In the genomic region with DNA sequence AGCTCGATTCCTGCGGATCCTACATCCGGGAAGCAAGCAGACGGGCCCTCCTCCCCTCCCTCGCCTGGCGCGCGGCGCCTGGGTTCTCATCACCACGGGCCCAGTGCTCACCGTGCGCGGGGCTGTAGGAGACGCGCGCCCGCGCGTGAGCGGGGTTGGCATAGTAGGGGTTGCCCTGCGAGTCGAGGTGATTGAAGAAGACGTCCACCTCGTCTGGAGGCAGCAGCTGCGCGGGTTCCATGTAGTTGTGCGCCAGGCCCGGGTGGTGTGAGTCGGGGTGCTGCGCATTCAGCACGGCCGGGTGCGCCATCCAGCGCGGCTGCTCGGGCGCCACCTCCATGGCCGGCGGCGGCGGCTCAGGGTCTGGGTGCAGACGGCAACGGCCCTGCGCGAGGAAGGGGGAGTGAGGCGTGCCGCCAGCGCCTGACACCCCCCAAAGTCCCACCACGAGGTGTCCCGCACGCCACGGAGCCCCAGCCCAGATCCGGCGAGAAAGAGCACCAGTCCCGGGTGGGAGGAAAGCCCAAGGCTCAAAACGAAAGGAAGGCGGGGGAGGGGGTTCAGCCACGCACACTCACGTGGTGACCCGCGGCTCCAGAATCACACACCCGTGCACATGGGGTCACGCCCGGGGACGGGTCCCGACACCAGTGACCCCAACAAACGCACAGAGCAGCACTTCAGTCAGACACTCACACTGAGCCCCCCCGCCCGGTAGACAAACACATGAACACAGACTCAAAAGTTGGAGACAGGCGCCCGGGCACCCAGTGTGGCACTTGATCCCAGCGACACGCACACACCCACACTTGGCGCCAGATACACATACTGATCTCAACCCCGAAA, we compare ENCODE assay signal across 8 cellular contexts. TPM values are rescaled to one million over a fixed set of nuclear protein-coding genes. Genes with fewer than 3 reads are reported as not detected.
DNase-seq lines count a peak whose midpoint lies in the region; ATAC-seq, FAIRE-seq and TF ChIP-seq lines count a peak whose summit lies in the region.

No MANE protein-coding gene starts in this region.

- no peak overlapping the region for H4K91ac ChIP-seq in H1 (replicated peaks; ENCODE audit: insufficient read length, low read length)

- peaks cover 15 to 21% of the 10 kb centered on the region in 2 experiments for H4K20me1 ChIP-seq in H1 (replicated peaks in 1 of 2; ENCODE audit: control insufficient read depth in 1 of 2, insufficient read depth in 2 of 2, low read length in 2 of 2)

- H3K4me3 ChIP-seq in SJCRH30 (peak overlapping the region; percentile 81), H1 (ENCODE audit: extremely low read depth in 1 of 4, insufficient read depth in 2 of 4, low read depth in 3 of 4, low read length in 4 of 4) (peak overlapping the region; percentile 6 to 63 (median 20); a peak in 6 of 8 replicates)
- H3K4me3 ChIP-seq in naive thymus-derived CD4-positive, alpha-beta T cell (ENCODE audit: low read length), result peak overlapping the region; percentile 35

- TF ChIP-seq EP300 in H1 (IDR thresholded peaks at IDR 0.05; ENCODE audit: borderline replicate concordance in 1 of 2, low read depth in 2 of 2, low read length in 2 of 2), result no peak

- no peaks in the 10 kb centered on the region for H3K36me3 Mint-ChIP-seq in naive thymus-derived CD4-positive, alpha-beta T cell

- POLR2A ChIA-PET in H1 (lab: Charles Lee; ENCODE audit: partially characterized antibody), result interaction anchor here (1.2 to 1.4 kb wide), 2 partner anchors 10 to 54 kb away, joined by 4 to 6 read pairs; no protein-coding TSS in a partner anchor
- POLR2A ChIA-PET in naive thymus-derived CD4-positive, alpha-beta T cell (lab: Charles Lee), result no interaction called here

- H3K4me1 Mint-ChIP-seq in naive thymus-derived CD4-positive, alpha-beta T cell, result peaks cover 20 to 57% (median 35%) of the 10 kb centered on the region in 7 donors

- no peak overlapping the region for H2BK120ac ChIP-seq in H1 (replicated peaks; ENCODE audit: low read depth, low read length)

- H3K9me3 Mint-ChIP-seq in naive thymus-derived CD4-positive, alpha-beta T cell, result peaks cover 0 to 1% (median 0%) of the 10 kb centered on the region in 11 donors

- CTCF ChIA-PET in H1 (lab: Charles Lee; ENCODE audit: partially characterized antibody), result interaction anchor here (0.6 to 7.9 kb wide), 8 partner anchors 9 to 485 kb away, joined by 3 to 42 read pairs (median 6); no protein-coding TSS in a partner anchor
- CTCF ChIA-PET in naive thymus-derived CD4-positive, alpha-beta T cell (lab: Charles Lee), result no interaction called here

- H3K4ac ChIP-seq in H1 (replicated peaks; ENCODE audit: insufficient read length, low read depth, low read length), result peak overlapping the region; percentile 94

- no peak overlapping the region; the same call in 1 of the 2 replicates for H3K18ac ChIP-seq in H1 (ENCODE audit: extremely low read depth, low read length)

- peak; percentile 41 to 67 for DNase-seq in NCI-H2081 (lab: John Stamatoyannopoulos, UW)
- no peak for DNase-seq in NCI-H2081 treated with DMSO at 0.1 percent for 48 hours (lab: John Stamatoyannopoulos, UW)
- DNase-seq in SJCRH30, result peak in 1 of 2 experiments; percentile 63
- no peak for DNase-seq in H1 (ENCODE audit: low read depth in 1 of 2, low spot score in 2 of 2)
- DNase-seq in naive thymus-derived CD4-positive, alpha-beta T cell, result peak in 3 of 9 donors; percentile 22 to 38 (median 30)
- no peak for DNase-seq in HK-2 (ENCODE audit: unreplicated experiment)

- H3K56ac ChIP-seq in H1 (replicated peaks; ENCODE audit: insufficient read length, low read depth, low read length), result no peak overlapping the region

- H3K36me3 ChIP-seq in SJCRH30 (peaks cover 22% of the 10 kb centered on the region), H1 (ENCODE audit: control insufficient read depth in 2 of 4, insufficient read depth in 4 of 4, low read length in 3 of 4) (peaks cover 0 to 12% (median 0%) of the 10 kb centered on the region in 4 experiments; a peak in 1 of 8 replicates)
- H3K36me3 ChIP-seq in naive thymus-derived CD4-positive, alpha-beta T cell (ENCODE audit: control insufficient read depth in 2 of 3, insufficient read depth in 3 of 3, low read length in 3 of 3), result no peaks in the 10 kb centered on the region

- H3K4me2 ChIP-seq in H1 (ENCODE audit: insufficient read depth in 1 of 2, low read depth in 2 of 2, low read length in 2 of 2), result peak overlapping the region; percentile 63 to 95

- no peak for TF ChIP-seq CTCF in H1 (IDR thresholded peaks at IDR 0.05; ENCODE audit: control extremely low read depth in 1 of 3, insufficient read depth in 1 of 3, low read depth in 1 of 3, low read length in 3 of 3)

- no peak overlapping the region for H2AFZ ChIP-seq in H1 (ENCODE audit: low read length)

- H2BK20ac ChIP-seq in H1 (ENCODE audit: low read length), result 0 out of 2 replicates have a peak overlapping the region, but pooled peaks have one; percentile 48

- intact Hi-C loops in naive thymus-derived CD4-positive, alpha-beta T cell (cut with micrococcal nuclease), result loop anchor here (2.0 to 5.0 kb wide), 2 partner anchors 40 to 60 kb away; no protein-coding TSS in a partner anchor

- no peak for TF ChIP-seq POLR2A in H1 (IDR thresholded peaks at IDR 0.05; ENCODE audit: control extremely low read depth in 1 of 2, low read depth in 2 of 2, low read length in 2 of 2)

- H3K23ac ChIP-seq in H1 (ENCODE audit: insufficient read length), result no peak overlapping the region

- no peaks in the 10 kb centered on the region for H3K79me2 ChIP-seq in H1 (ENCODE audit: control insufficient read depth in 1 of 2, insufficient read depth in 2 of 2, low read length in 2 of 2)

- ATAC-seq in naive thymus-derived CD4-positive, alpha-beta T cell, result peak; percentile 18
- ATAC-seq in GM21825 (IDR thresholded peaks at IDR 0.05; ENCODE audit: unreplicated experiment), result no peak
- ATAC-seq in GM19397 (IDR thresholded peaks at IDR 0.05; ENCODE audit: unreplicated experiment), result no peak

- H3K27me3 ChIP-seq in SJCRH30 (no peaks in the 10 kb centered on the region), H1 (replicated peaks in 1 of 4; ENCODE audit: control insufficient read depth in 3 of 4, extremely low read depth in 1 of 4, insufficient read depth in 3 of 4, low read length in 3 of 4) (peaks cover 87 to 100% (median 99%) of the 10 kb centered on the region in 4 experiments)
- H3K27me3 ChIP-seq in naive thymus-derived CD4-positive, alpha-beta T cell (ENCODE audit: control insufficient read depth in 2 of 2, insufficient read depth in 2 of 2, low read length in 2 of 2), result peaks cover 16 to 50% of the 10 kb centered on the region in 2 donors

- H3K4me3 Mint-ChIP-seq in naive thymus-derived CD4-positive, alpha-beta T cell, result peak overlapping the region; percentile 87 to 97 (median 90)

- H3K4me1 ChIP-seq in SJCRH30, result peaks cover 37% of the 10 kb centered on the region
- peaks cover 8 to 83% (median 55%) of the 10 kb centered on the region in 4 experiments for H3K4me1 ChIP-seq in H1 (replicated peaks in 1 of 4; ENCODE audit: control insufficient read depth in 3 of 4, insufficient read depth in 4 of 4, low read length in 3 of 4)
- peaks cover 11 to 56% of the 10 kb centered on the region in 2 donors for H3K4me1 ChIP-seq in naive thymus-derived CD4-positive, alpha-beta T cell (ENCODE audit: control insufficient read depth in 2 of 2, insufficient read depth in 2 of 2, low read length in 2 of 2)

- H3K9me3 ChIP-seq in SJCRH30 (replicated peaks), result no peaks in the 10 kb centered on the region; the same call in 1 of the 2 replicates
- H3K9me3 ChIP-seq in H1 (ENCODE audit: insufficient read depth in 2 of 2, low read depth in 1 of 2, low read length in 1 of 2), result no peaks in the 10 kb centered on the region
- no peaks in the 10 kb centered on the region for H3K9me3 ChIP-seq in naive thymus-derived CD4-positive, alpha-beta T cell (ENCODE audit: control insufficient read depth in 2 of 3, low read length in 3 of 3)

- H2AK5ac ChIP-seq in H1 (ENCODE audit: low read depth, low read length), result no peak overlapping the region

- FAIRE-seq in H1 (lab: Jason Lieb, UNC), result no peak

- no peak overlapping the region for H3K14ac ChIP-seq in H1 (ENCODE audit: insufficient read length)

- H3K27me3 Mint-ChIP-seq in naive thymus-derived CD4-positive, alpha-beta T cell, result peaks cover 66 to 86% (median 70%) of the 10 kb centered on the region in 5 donors

- WGBS in H1 (ENCODE audit: extremely low coverage in 1 of 2, insufficient coverage in 1 of 2, insufficient read length in 1 of 2, insufficient replicate concordance in 2 of 2, low coverage in 1 of 2, low lambda C conversion rate in 2 of 2, missing lambda C conversion rate in 1 of 2), 2 experiments, result 3% methylated on average over 65 of the region's 75 CpGs; no CpG with 5 or more reads in 1 of the 2 experiments

- peaks cover 27% of the 10 kb centered on the region; the same call in 1 of the 2 replicates for H3K23me2 ChIP-seq in H1 (ENCODE audit: low read depth, low read length)

- peak overlapping the region; percentile 84; the same call in 1 of the 2 replicates for H2BK12ac ChIP-seq in H1 (ENCODE audit: low read depth, low read length)

- no peak for TF ChIP-seq RAD21 in H1 (IDR thresholded peaks at IDR 0.05 in 1 of 2, conservative IDR thresholded peaks at IDR 0.05 in 1 of 2; ENCODE audit: low read depth in 2 of 2, low read length in 2 of 2)

- H3K27ac Mint-ChIP-seq in naive thymus-derived CD4-positive, alpha-beta T cell, result peak overlapping the region in 2 of 9 donors; percentile 49 to 62

- peak overlapping the region; percentile 82 for H3K27ac ChIP-seq in SJCRH30
- H3K27ac ChIP-seq in H1 (ENCODE audit: low read depth, low read length), result no peak overlapping the region
- no peak overlapping the region for H3K27ac ChIP-seq in naive thymus-derived CD4-positive, alpha-beta T cell (ENCODE audit: low read depth, low read length)

- no peak overlapping the region; the same call in 1 of the 2 replicates for H2BK5ac ChIP-seq in H1 (ENCODE audit: low read depth, low read length)

- H2BK15ac ChIP-seq in H1 (ENCODE audit: low read length), result peak overlapping the region; percentile 29; the same call in 1 of the 2 replicates

- H3K9ac ChIP-seq in H1 (replicated peaks in 1 of 4; ENCODE audit: extremely low read depth in 1 of 4, low read depth in 3 of 4, low read length in 3 of 4), result no peak overlapping the region

- H4K5ac ChIP-seq in H1 (ENCODE audit: insufficient read length, low read depth, low read length), result no peak overlapping the region

- H4K8ac ChIP-seq in H1 (ENCODE audit: extremely low read depth, insufficient read depth, low read length), result no peak overlapping the region; the same call in 1 of the 2 replicates

- H3K79me1 ChIP-seq in H1 (ENCODE audit: low read depth, low read length), result no peaks in the 10 kb centered on the region

RNA-seq across cellular contexts. Expression of gene GATA2, which starts 6.1 kb away (rescaled TPM):
- 17.1 and 19.8 TPM in 2 replicates for total RNA-seq in SJCRH30 (2014; rRNA removed; shearing (Covaris generic))
- total RNA-seq in H1 (2021; fragmentation: NEBNext Ultra II Directional; extraction: Animal tissue kit (Norgen Biotek cat#: 25700)), result 0.30 and 0.40 TPM in 2 replicates
- polyA plus RNA-seq in H1 (2011; rRNA removed), result 0.03 and 0.22 TPM in 2 replicates
- 0.17 TPM for polyA plus RNA-seq in H1 (2011; cell fraction: cytosol; rRNA removed)
- 0.23 TPM for polyA plus RNA-seq in H1 (2011; cell fraction: nucleus; rRNA removed)
- polyA plus RNA-seq in H1 (2012, experiment 1 of 2), result 0.12 to 0.23 TPM in 2 of 4 replicates, not detected in the others
- 0.17 TPM for polyA plus RNA-seq in H1 (2012, experiment 2 of 2)
- polyA plus RNA-seq in H1 (2013, experiment 1 of 2), result 0.08 TPM
- polyA plus RNA-seq in H1 (2013, experiment 2 of 2), result 0.17 TPM
- 0.09 and 0.12 TPM in 2 replicates for polyA minus RNA-seq in H1 (2011; rRNA and poly(A)+ RNA removed)
- polyA minus RNA-seq in H1 (2011; cell fraction: cytosol; rRNA and poly(A)+ RNA removed), result 2.0 TPM
- 0.40 TPM for polyA minus RNA-seq in H1 (2011; cell fraction: nucleus; rRNA and poly(A)+ RNA removed)
- total RNA-seq in naive thymus-derived CD4-positive, alpha-beta T cell, result 10 to 100 TPM in 2 of 5 experiments, under 1 TPM in 1, not detected in 2; 0.30 to 70.9 (median 14.0) TPM
- not detected for polyA plus RNA-seq in naive thymus-derived CD4-positive, alpha-beta T cell

RNA-seq across cellular contexts. Expression of gene DNAJB8, which starts 20.2 kb away (rescaled TPM):
- not detected in 2 replicates for total RNA-seq in SJCRH30 (2014; rRNA removed; shearing (Covaris generic))
- total RNA-seq in H1 (2021; fragmentation: NEBNext Ultra II Directional; extraction: Animal tissue kit (Norgen Biotek cat#: 25700)), result not detected in 2 replicates
- polyA plus RNA-seq in H1 (2011; rRNA removed), result not detected in 2 replicates
- polyA plus RNA-seq in H1 (2011; cell fraction: cytosol; rRNA removed), result not detected
- polyA plus RNA-seq in H1 (2011; cell fraction: nucleus; rRNA removed), result not detected
- not detected in 4 replicates for polyA plus RNA-seq in H1 (2012, experiment 1 of 2)
- not detected for polyA plus RNA-seq in H1 (2012, experiment 2 of 2)
- not detected for polyA plus RNA-seq in H1 (2013, experiment 1 of 2)
- not detected for polyA plus RNA-seq in H1 (2013, experiment 2 of 2)
- not detected in 2 replicates for polyA minus RNA-seq in H1 (2011; rRNA and poly(A)+ RNA removed)
- not detected for polyA minus RNA-seq in H1 (2011; cell fraction: cytosol; rRNA and poly(A)+ RNA removed)
- polyA minus RNA-seq in H1 (2011; cell fraction: nucleus; rRNA and poly(A)+ RNA removed), result not detected
- total RNA-seq in naive thymus-derived CD4-positive, alpha-beta T cell, result not detected
- polyA plus RNA-seq in naive thymus-derived CD4-positive, alpha-beta T cell, result not detected

Comparison
In these comparisons a context has a peak if more than half of its experiments do, and no peak if none do; other contexts are left out.
1. DNase-seq: peak in NCI-H2081 (2 of 2); none in NCI-H2081 treated with DMSO at 0.1 percent for 48 hours (single experiment), H1 (0 of 2) and HK-2 (single experiment).
2. H3K4me3 ChIP-seq: peak in every context shown above with its lines; median percentile 81 in SJCRH30; 35 in naive thymus-derived CD4-positive, alpha-beta T cell; 20 in H1.